In genomic region chr12:12561305-12562015, GRCh38 we compare ENCODE assay signal across 8 cellular contexts. TPM values are rescaled to one million over a fixed set of nuclear protein-coding genes. Genes with fewer than 3 reads are reported as not detected.
DNase-seq lines count a peak whose midpoint lies in the region; ATAC-seq and TF ChIP-seq lines count a peak whose summit lies in the region.

No MANE protein-coding gene starts in this region.

- DNase-seq in CD4-positive, alpha-beta memory T cell, result peak in 1 of 5 donors; percentile 62
- peak; percentile 67 to 74 for DNase-seq in HL-60 (ENCODE audit: low read depth in 1 of 2, low spot score in 1 of 2)
- DNase-seq in T-helper 2 cell treated with Interferon-gamma antibody and Interleukin-4, amounts not matched to agents 5 μg/mL and 100 μg/mL, for 36 hours (ENCODE audit: low spot score), result peak; percentile 44
- DNase-seq in astrocyte of the cerebellum (ENCODE audit: low read depth), result no peak
- peak; percentile 48 to 49 for DNase-seq in hippocampal formation (lab: John Stamatoyannopoulos, UW)
- peak; percentile 51 for DNase-seq in putamen (ENCODE audit: low spot score)

- no peaks in the 10 kb centered on the region for H3K27me3 Mint-ChIP-seq in CD4-positive, alpha-beta memory T cell
- no peaks in the 10 kb centered on the region for H3K27me3 Mint-ChIP-seq in T-helper 2 cell treated with Interferon-gamma antibody and Interleukin-4, amounts not matched to agents 5 μg/mL and 100 μg/mL, for 36 hours (ENCODE audit: low read depth)

- peak overlapping the region; percentile 80 to 95 (median 93) for H3K4me3 Mint-ChIP-seq in CD4-positive, alpha-beta memory T cell
- peak overlapping the region; percentile 91 for H3K4me3 Mint-ChIP-seq in T-helper 2 cell treated with Interferon-gamma antibody and Interleukin-4, amounts not matched to agents 5 μg/mL and 100 μg/mL, for 36 hours

- peak overlapping the region; percentile 80 to 85 for H3K4me3 ChIP-seq in CD4-positive, alpha-beta memory T cell (ENCODE audit: low read length in 2 of 2)
- peak overlapping the region; percentile 63 for H3K4me3 ChIP-seq in HL-60 (replicated peaks; ENCODE audit: insufficient read depth, low read length)
- H3K4me3 ChIP-seq in astrocyte of the cerebellum (ENCODE audit: low read depth, low read length), result peak overlapping the region; percentile 81

- H3K36me3 ChIP-seq in CD4-positive, alpha-beta memory T cell (ENCODE audit: insufficient read depth, low read length), result no peaks in the 10 kb centered on the region

- no peaks in the 10 kb centered on the region for H3K9me3 ChIP-seq in CD4-positive, alpha-beta memory T cell (ENCODE audit: control insufficient read depth in 1 of 2, low read length in 2 of 2)

- no peaks in the 10 kb centered on the region for H3K27me3 ChIP-seq in CD4-positive, alpha-beta memory T cell (ENCODE audit: insufficient read depth, low read length)
- H3K27me3 ChIP-seq in HL-60 (ENCODE audit: insufficient read depth, poor library complexity, severe bottlenecking), result no peaks in the 10 kb centered on the region

- H3K4me1 Mint-ChIP-seq in CD4-positive, alpha-beta memory T cell, result peaks cover 31 to 60% (median 44%) of the 10 kb centered on the region in 4 donors
- peaks cover 35% of the 10 kb centered on the region for H3K4me1 Mint-ChIP-seq in T-helper 2 cell treated with Interferon-gamma antibody and Interleukin-4, amounts not matched to agents 5 μg/mL and 100 μg/mL, for 36 hours (ENCODE audit: low read depth)

- peak overlapping the region; percentile 96 to 99 (median 97) for H3K27ac Mint-ChIP-seq in CD4-positive, alpha-beta memory T cell
- H3K27ac Mint-ChIP-seq in T-helper 2 cell treated with Interferon-gamma antibody and Interleukin-4, amounts not matched to agents 5 μg/mL and 100 μg/mL, for 36 hours, result peak overlapping the region; percentile 94

- in situ Hi-C loops in astrocyte of the cerebellum (cut with HindIII; ENCODE audit: low sequenced_read_pairs), result no loop called here

- TF ChIP-seq CTCF in HL-60 (IDR thresholded peaks at IDR 0.05; ENCODE audit: insufficient read depth, low read length) (no peak), astrocyte of the cerebellum (IDR thresholded peaks at IDR 0.05; ENCODE audit: low read depth, low read length, missing control alignments) (no peak)

- peaks cover 5 to 14% of the 10 kb centered on the region in 2 donors for H3K36me3 Mint-ChIP-seq in CD4-positive, alpha-beta memory T cell
- H3K36me3 Mint-ChIP-seq in T-helper 2 cell treated with Interferon-gamma antibody and Interleukin-4, amounts not matched to agents 5 μg/mL and 100 μg/mL, for 36 hours (ENCODE audit: low read depth), result peaks cover 18% of the 10 kb centered on the region

- intact Hi-C loops in CD4-positive, alpha-beta memory T cell (cut with micrococcal nuclease), result loop anchor here (1.0 to 5.0 kb wide), 15 partner anchors 9 to 251 kb away; partner anchors contain the start of genes BORCS5, CREBL2, DDX47 and GPR19

- POLR2A ChIA-PET in CD4-positive, alpha-beta memory T cell (lab: Charles Lee; ENCODE audit: partially characterized antibody), result interaction anchor here (0.7 to 4.5 kb wide), 45 partner anchors 9 to 231 kb away, joined by 3 to 75 read pairs (median 5); partner anchors contain the start of genes BORCS5, CDKN1B and CREBL2

- H3K27ac ChIP-seq in CD4-positive, alpha-beta memory T cell (ENCODE audit: low read depth, low read length), result peak overlapping the region; percentile 99
- H3K27ac ChIP-seq in HL-60 (replicated peaks), result peak overlapping the region; percentile 79

- CTCF ChIA-PET in CD4-positive, alpha-beta memory T cell (lab: Charles Lee; ENCODE audit: partially characterized antibody), result interaction anchor here (0.9 to 2.0 kb wide), 10 partner anchors 14 to 187 kb away, joined by 3 to 7 read pairs (median 4); no protein-coding TSS in a partner anchor

- H3K4me1 ChIP-seq in CD4-positive, alpha-beta memory T cell (ENCODE audit: insufficient read depth, low read length), result peaks cover 51% of the 10 kb centered on the region

- peaks cover 0 to 2% (median 0%) of the 10 kb centered on the region in 8 donors for H3K9me3 Mint-ChIP-seq in CD4-positive, alpha-beta memory T cell
- H3K9me3 Mint-ChIP-seq in T-helper 2 cell treated with Interferon-gamma antibody and Interleukin-4, amounts not matched to agents 5 μg/mL and 100 μg/mL, for 36 hours, result no peaks in the 10 kb centered on the region

- ATAC-seq in GM18858 (IDR thresholded peaks at IDR 0.05; ENCODE audit: unreplicated experiment), result no peak
- no peak for ATAC-seq in GM21825 (IDR thresholded peaks at IDR 0.05; ENCODE audit: unreplicated experiment)

RNA-seq across cellular contexts. Expression of gene DUSP16, which starts 1.2 kb away (rescaled TPM):
- 100 to 1,000 TPM; 122 to 125 TPM for total RNA-seq in CD4-positive, alpha-beta memory T cell
- polyA plus RNA-seq in CD4-positive, alpha-beta memory T cell, result 10 to 100 TPM; 16.8 to 22.8 TPM

RNA-seq across cellular contexts. Expression of gene CREBL2, which starts 50.2 kb away (rescaled TPM):
- total RNA-seq in CD4-positive, alpha-beta memory T cell, result 10 to 100 TPM; 51.0 to 52.0 TPM
- 100 to 1,000 TPM in 1 of 2 donors, 10 to 100 TPM in 1; 71.7 to 107 TPM for polyA plus RNA-seq in CD4-positive, alpha-beta memory T cell
